In genomic region chr3:127801914-127802313, GRCh38 we compare ENCODE assay signal across 20 cellular contexts.
"Had no signal": no experiment of that assay in that cellular context is flagged by ENCODE, and none has a peak within 500 bp of the region (broad histone marks: within the 10 kb centered on the region; RNA-seq: fewer than 3 reads in every experiment).

No MANE protein-coding gene starts in this region.

- H3K4me3 ChIP-seq: adrenal gland, cardiac muscle cell, lung, tibial artery had no signal

- H3K27me3 Mint-ChIP-seq: activated CD4-positive, alpha-beta T cell treated with anti-CD3 and anti-CD28 coated beads for 36 hours; activated T-cell treated with anti-CD3 and anti-CD28 coated beads, Interleukin-2, amount 50 U/mL, for 24 hours had no signal

- H3K4me3 Mint-ChIP-seq: activated CD4-positive, alpha-beta T cell treated with anti-CD3 and anti-CD28 coated beads for 36 hours; activated T-cell treated with anti-CD3 and anti-CD28 coated beads, Interleukin-2, amount 50 U/mL, for 24 hours; effector memory CD8-positive, alpha-beta T cell; nephron had no signal

- H3K36me3 ChIP-seq: adrenal gland, cardiac muscle cell had no signal

- H3K4me1 ChIP-seq: adrenal gland had no signal

- ATAC-seq: activated CD4-positive, alpha-beta T cell treated with anti-CD3 and anti-CD28 coated beads for 36 hours; effector memory CD8-positive, alpha-beta T cell had no signal

- H3K9me3 ChIP-seq: adrenal gland, tibial artery had no signal

- DNase-seq: activated CD4-positive, alpha-beta T cell treated with anti-CD3 and anti-CD28 coated beads for 36 hours; activated CD4-positive, alpha-beta T cell treated with anti-CD3 and anti-CD28 coated beads, Interleukin-2, amount 50 U/mL, for 48 hours; activated naive CD4-positive, alpha-beta T cell treated with anti-CD3 and anti-CD28 coated beads, Interleukin-2, amount 50 U/mL, for 16 hours; activated T-cell treated with anti-CD3 and anti-CD28 coated beads, Interleukin-2, amount 50 U/mL, for 24 hours; adrenal gland; effector memory CD8-positive, alpha-beta T cell; foreskin melanocyte; hypothalamus; islet precursor cell; midbrain; nucleus accumbens; stimulated activated CD4-positive, alpha-beta T cell treated with anti-CD3 and anti-CD28 coated beads, Interleukin-12 subunit alpha, Interleukin-12 subunit beta, amount 100 ng/mL, for 4 hours; stimulated activated CD4-positive, alpha-beta T cell treated with anti-CD3 and anti-CD28 coated beads, Interleukin-1b, Interleukin-23, amount 100 ng/mL, for 48 hours; stimulated activated CD8-positive, alpha-beta memory T cell treated with anti-CD3 and anti-CD28 coated beads, Interleukin-4, amount 100 ng/mL, for 48 hours; stimulated activated naive CD4-positive, alpha-beta T cell treated with Interleukin-2 at 50 U/mL for 16 hours; tibial artery had no signal

- H3K27ac Mint-ChIP-seq: activated CD4-positive, alpha-beta T cell treated with anti-CD3 and anti-CD28 coated beads for 36 hours; activated T-cell treated with anti-CD3 and anti-CD28 coated beads, Interleukin-2, amount 50 U/mL, for 24 hours; activated T-helper 2 cell treated with anti-CD3 and anti-CD28 coated beads, Interferon-gamma antibody, Interleukin-2, Interleukin-4, amounts not matched to agents 10 μg/mL and 5 μg/mL and 100 μg/mL, durations not matched to agents 14 hours and 24 hours and 36 hours; effector memory CD8-positive, alpha-beta T cell; nephron had no signal

- H3K27ac ChIP-seq: adrenal gland, cardiac muscle cell, tibial artery had no signal

- H3K9me3 Mint-ChIP-seq: activated T-cell treated with anti-CD3 and anti-CD28 coated beads, Interleukin-2, amount 50 U/mL, for 24 hours; activated T-helper 2 cell treated with anti-CD3 and anti-CD28 coated beads, Interferon-gamma antibody, Interleukin-2, Interleukin-4, amounts not matched to agents 10 μg/mL and 5 μg/mL and 100 μg/mL, durations not matched to agents 14 hours and 24 hours and 36 hours; effector memory CD8-positive, alpha-beta T cell; nephron had no signal

- H3K27me3 ChIP-seq: adrenal gland, cardiac muscle cell, tibial artery had no signal
